In genomic region chr19:53951947-53952346, GRCh38 we compare ENCODE assay signal across 1 cellular context.
TF ChIP-seq lines count a peak whose summit lies in the region.

No MANE protein-coding gene starts in this region.

TF ChIP-seq in H1, 55 proteins besides CTCF, POLR2A, EP300 and RAD21:
- no peak for TF ChIP-seq CHD2 (IDR thresholded peaks at IDR 0.05; ENCODE audit: low read length)
- no peak for TF ChIP-seq ASH2L (IDR thresholded peaks at IDR 0.05; ENCODE audit: low read length)
- TF ChIP-seq JUN (IDR thresholded peaks at IDR 0.05; ENCODE audit: low read depth, low read length): no peak
- TF ChIP-seq POLR2AphosphoS5 (IDR thresholded peaks at IDR 0.05; ENCODE audit: low read depth, low read length): no peak
- no peak for TF ChIP-seq CTBP2 (IDR thresholded peaks at IDR 0.05; ENCODE audit: borderline replicate concordance, insufficient read depth, insufficient read length, low read length)
- no peak for TF ChIP-seq CEBPB (IDR thresholded peaks at IDR 0.05; ENCODE audit: low read depth, low read length)
- no peak for TF ChIP-seq SIX5 (IDR thresholded peaks at IDR 0.05; ENCODE audit: low read depth, low read length)
- TF ChIP-seq GTF2F1 (IDR thresholded peaks at IDR 0.05; ENCODE audit: borderline replicate concordance, low read depth, low read length): no peak
- TF ChIP-seq CREB1 (IDR thresholded peaks at IDR 0.05): no peak
- TF ChIP-seq SIRT6 (IDR thresholded peaks at IDR 0.05; ENCODE audit: low read length): no peak
- TF ChIP-seq TAF1 (IDR thresholded peaks at IDR 0.05; ENCODE audit: low read depth, low read length): no peak
